In genomic region chr10:71613877-71614276, GRCh38 we compare ENCODE assay signal across 21 cellular contexts.
"Had no signal": no experiment of that assay in that cellular context is flagged by ENCODE, and none has a peak within 500 bp of the region (broad histone marks: within the 10 kb centered on the region; RNA-seq: fewer than 3 reads in every experiment).

No MANE protein-coding gene starts in this region.

- DNase-seq: activated B cell treated with CpG ODN at 0.5 μM for 24 hours; activated CD4-positive, alpha-beta T cell treated with anti-CD3 and anti-CD28 coated beads for 36 hours; activated CD4-positive, alpha-beta T cell treated with anti-CD3 and anti-CD28 coated beads, Interleukin-2, amount 50 U/mL, for 48 hours; activated CD8-positive, alpha-beta memory T cell treated with anti-CD3 and anti-CD28 coated beads, Interleukin-2, amount 50 U/mL, for 48 hours; activated naive CD4-positive, alpha-beta T cell; activated T-cell treated with anti-CD3 and anti-CD28 coated beads, Interleukin-2, amount 50 U/mL, for 4 hours; central memory CD4-positive, alpha-beta T cell; effector memory CD8-positive, alpha-beta T cell; naive B cell; nucleus accumbens; stimulated activated CD4-positive, alpha-beta T cell treated with anti-CD3 and anti-CD28 coated beads, Interleukin-15, amount 100 ng/mL, for 24 hours; stimulated activated naive B cell treated with anti-CD40 and anti-IgM and Interleukin-4, amounts not matched to agents 10 μg/mL and 1 μg/mL and 100 μg/mL, for 72 hours; SW 1271; T-helper 17 cell had no signal

- H3K9ac ChIP-seq: parathyroid adenoma had no signal

- H3K9me3 Mint-ChIP-seq: activated B cell treated with CpG ODN at 0.5 μM for 24 hours; activated T-cell treated with anti-CD3 and anti-CD28 coated beads, Interleukin-2, amount 50 U/mL, for 4 hours; activated T-helper 2 cell treated with anti-CD3 and anti-CD28 coated beads, Interferon-gamma antibody, Interleukin-2, Interleukin-4, amounts not matched to agents 10 μg/mL and 5 μg/mL and 100 μg/mL, durations not matched to agents 14 hours and 24 hours and 36 hours; effector memory CD8-positive, alpha-beta T cell; memory B cell; naive B cell; stimulated activated naive B cell treated with anti-CD40 and anti-IgM and Interleukin-4, amounts not matched to agents 10 μg/mL and 1 μg/mL and 100 μg/mL, for 72 hours had no signal

- H3K36me3 Mint-ChIP-seq: activated naive CD8-positive, alpha-beta T cell; memory B cell; naive B cell; stimulated activated naive B cell treated with anti-CD40 and anti-IgM and Interleukin-4, amounts not matched to agents 10 μg/mL and 1 μg/mL and 100 μg/mL, for 72 hours had no signal

- ATAC-seq: activated CD4-positive, alpha-beta T cell treated with anti-CD3 and anti-CD28 coated beads for 36 hours; activated T-cell treated with anti-CD3 and anti-CD28 coated beads, Interleukin-2, amount 50 U/mL, for 4 hours; effector memory CD8-positive, alpha-beta T cell; stimulated activated naive B cell treated with anti-CD40 and anti-IgM and Interleukin-4, amounts not matched to agents 10 μg/mL and 1 μg/mL and 100 μg/mL, for 72 hours; T-helper 17 cell had no signal

- H3K4me3 ChIP-seq: smooth muscle cell had no signal

- H3K27ac ChIP-seq: parathyroid adenoma had no signal

- H3K4me3 Mint-ChIP-seq: activated B cell treated with CpG ODN at 0.5 μM for 24 hours; activated CD4-positive, alpha-beta T cell treated with anti-CD3 and anti-CD28 coated beads for 36 hours; activated naive CD8-positive, alpha-beta T cell; activated T-cell treated with anti-CD3 and anti-CD28 coated beads, Interleukin-2, amount 50 U/mL, for 4 hours; effector memory CD8-positive, alpha-beta T cell; memory B cell; naive B cell; stimulated activated naive B cell treated with anti-CD40 and anti-IgM and Interleukin-4, amounts not matched to agents 10 μg/mL and 1 μg/mL and 100 μg/mL, for 72 hours; T-helper 17 cell had no signal

- H3K27ac Mint-ChIP-seq: activated B cell treated with CpG ODN at 0.5 μM for 24 hours; activated CD4-positive, alpha-beta T cell treated with anti-CD3 and anti-CD28 coated beads for 36 hours; activated naive CD8-positive, alpha-beta T cell; activated T-helper 2 cell treated with anti-CD3 and anti-CD28 coated beads, Interferon-gamma antibody, Interleukin-2, Interleukin-4, amounts not matched to agents 10 μg/mL and 5 μg/mL and 100 μg/mL, durations not matched to agents 14 hours and 24 hours and 36 hours; effector memory CD8-positive, alpha-beta T cell; memory B cell; stimulated activated naive B cell treated with anti-CD40 and anti-IgM and Interleukin-4, amounts not matched to agents 10 μg/mL and 1 μg/mL and 100 μg/mL, for 72 hours; T-helper 17 cell had no signal

- H3K4me1 Mint-ChIP-seq: activated B cell treated with CpG ODN at 0.5 μM for 24 hours; activated CD4-positive, alpha-beta T cell treated with anti-CD3 and anti-CD28 coated beads for 36 hours had no signal

- FAIRE-seq: astrocyte, endothelial cell of umbilical vein had no signal
